ENCODE assay signal across 1 cellular context in the genomic region with DNA sequence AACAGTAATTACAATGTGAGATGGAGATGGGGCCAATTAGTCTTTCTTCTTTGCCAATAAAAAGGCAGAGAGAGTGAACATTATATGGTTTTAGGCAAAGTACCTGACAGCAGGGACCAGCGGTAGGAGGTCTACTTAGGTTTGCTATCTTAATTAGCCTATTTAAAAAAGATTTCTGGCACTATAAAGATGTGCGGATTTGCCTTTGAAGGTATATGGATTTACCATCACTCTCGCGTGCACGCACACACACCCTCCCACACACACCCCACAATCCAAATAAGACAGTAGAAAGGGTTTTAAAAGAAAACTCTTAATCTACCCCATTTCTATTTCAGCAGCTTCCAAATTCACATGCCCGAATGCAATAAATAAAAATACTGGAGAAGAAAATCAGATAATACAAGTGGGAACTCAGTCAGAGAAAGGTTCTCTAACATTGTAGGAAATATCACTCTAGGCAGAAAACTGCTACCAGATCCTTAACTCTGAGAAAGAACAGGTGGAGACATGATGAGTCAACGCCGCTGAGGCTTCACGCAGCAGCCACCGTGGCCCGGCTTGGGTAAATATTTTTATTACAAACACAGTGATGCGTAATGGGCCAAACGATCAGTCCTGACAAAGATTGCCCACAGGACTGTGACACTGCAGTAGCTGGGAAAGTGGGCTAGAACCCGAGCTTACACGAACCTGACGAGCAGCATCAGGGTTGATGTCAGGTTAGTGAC.
TF ChIP-seq lines count a peak whose summit lies in the region.

No MANE protein-coding gene starts in this region.

TF ChIP-seq in HepG2, 621 proteins besides CTCF, POLR2A, EP300 and RAD21 (continued from another document and continues in another):
- TF ChIP-seq, protein P1, sequence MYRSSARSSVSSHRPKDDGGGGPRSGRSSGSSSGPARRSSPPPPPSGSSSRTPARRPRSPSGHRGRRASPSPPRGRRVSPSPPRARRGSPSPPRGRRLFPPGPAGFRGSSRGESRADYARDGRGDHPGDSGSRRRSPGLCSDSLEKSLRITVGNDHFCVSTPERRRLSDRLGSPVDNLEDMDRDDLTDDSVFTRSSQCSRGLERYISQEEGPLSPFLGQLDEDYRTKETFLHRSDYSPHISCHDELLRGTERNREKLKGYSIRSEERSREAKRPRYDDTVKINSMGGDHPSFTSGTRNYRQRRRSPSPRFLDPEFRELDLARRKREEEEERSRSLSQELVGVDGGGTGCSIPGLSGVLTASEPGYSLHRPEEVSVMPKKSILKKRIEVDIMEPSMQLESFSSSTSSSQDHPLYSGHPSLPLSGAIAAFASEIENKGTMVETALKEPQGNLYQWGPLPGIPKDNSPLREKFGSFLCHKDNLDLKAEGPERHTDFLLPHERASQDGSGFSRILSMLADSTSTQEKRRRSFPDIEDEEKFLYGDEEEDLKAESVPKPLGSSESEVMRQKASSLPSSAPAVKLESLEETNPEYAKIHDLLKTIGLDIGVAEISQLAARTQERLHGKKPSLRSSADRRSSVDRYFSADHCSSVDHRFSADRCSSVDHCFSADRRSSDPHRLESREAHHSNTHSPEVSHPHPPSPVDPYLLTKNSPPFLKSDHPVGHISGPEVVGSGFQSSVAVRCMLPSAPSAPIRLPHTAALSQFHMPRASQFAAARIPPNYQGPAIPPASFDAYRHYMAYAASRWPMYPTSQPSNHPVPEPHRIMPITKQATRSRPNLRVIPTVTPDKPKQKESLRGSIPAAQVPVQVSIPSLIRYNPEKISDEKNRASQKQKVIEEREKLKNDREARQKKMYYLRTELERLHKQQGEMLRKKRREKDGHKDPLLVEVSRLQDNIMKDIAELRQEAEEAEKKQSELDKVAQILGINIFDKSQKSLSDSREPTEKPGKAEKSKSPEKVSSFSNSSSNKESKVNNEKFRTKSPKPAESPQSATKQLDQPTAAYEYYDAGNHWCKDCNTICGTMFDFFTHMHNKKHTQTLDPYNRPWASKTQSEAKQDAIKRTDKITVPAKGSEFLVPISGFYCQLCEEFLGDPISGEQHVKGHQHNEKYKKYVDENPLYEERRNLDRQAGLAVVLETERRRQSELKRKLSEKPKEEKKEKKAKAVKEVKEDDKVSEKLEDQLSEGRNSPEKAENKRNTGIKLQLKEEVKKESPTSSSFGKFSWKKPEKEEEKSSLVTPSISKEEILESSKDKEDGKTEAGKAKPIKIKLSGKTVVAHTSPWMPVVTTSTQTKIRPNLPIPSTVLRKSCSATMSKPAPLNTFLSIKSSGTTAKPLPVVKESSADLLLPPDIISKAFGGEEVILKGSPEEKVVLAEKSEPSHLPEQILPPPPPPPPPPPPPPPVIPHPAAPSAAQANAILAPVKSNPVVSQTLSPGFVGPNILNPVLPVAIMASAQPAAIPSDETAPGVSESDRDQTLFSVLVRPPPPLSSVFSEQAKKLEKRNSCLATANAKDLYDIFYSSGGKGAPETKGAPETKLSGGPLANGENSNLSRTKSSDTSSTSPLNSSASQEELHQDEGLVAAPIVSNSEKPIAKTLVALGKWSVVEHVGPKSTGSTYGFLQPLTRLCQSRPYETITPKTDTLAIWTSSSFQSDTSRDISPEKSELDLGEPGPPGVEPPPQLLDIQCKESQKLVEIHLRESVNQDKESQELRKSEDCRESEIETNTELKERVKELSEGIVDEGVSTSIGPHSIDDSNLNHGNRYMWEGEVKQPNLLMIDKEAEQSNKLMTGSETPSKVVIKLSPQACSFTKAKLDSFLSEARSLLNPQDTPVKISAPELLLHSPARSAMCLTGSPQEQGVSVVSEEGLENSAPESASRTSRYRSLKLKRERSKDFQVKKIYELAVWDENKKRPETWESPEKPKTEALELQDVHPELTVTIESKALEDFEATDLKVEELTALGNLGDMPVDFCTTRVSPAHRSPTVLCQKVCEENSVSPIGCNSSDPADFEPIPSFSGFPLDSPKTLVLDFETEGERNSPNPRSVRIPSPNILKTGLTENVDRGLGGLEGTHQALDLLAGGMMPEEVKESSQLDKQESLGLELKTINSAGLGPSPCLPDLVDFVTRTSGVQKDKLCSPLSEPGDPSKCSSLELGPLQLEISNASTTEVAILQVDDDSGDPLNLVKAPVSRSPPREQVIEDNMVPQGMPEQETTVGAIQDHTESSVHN (CRISPR knock-in tag; IDR thresholded peaks at IDR 0.05) = no peak
- no peak for TF ChIP-seq ZNF660 (CRISPR knock-in tag; IDR thresholded peaks at IDR 0.05; ENCODE audit: borderline replicate concordance, low read depth)
- TF ChIP-seq ARHGAP35 (CRISPR knock-in tag; IDR thresholded peaks at IDR 0.05; ENCODE audit: borderline replicate concordance) = no peak
- peak; percentile 80 for TF ChIP-seq CREB1 (IDR thresholded peaks at IDR 0.05)
- peak; percentile 49; the same call in 1 of the 2 replicates for TF ChIP-seq CREB1 (CRISPR knock-in tag; IDR thresholded peaks at IDR 0.05)
- no peak for TF ChIP-seq ZNF337 (CRISPR knock-in tag; IDR thresholded peaks at IDR 0.05; ENCODE audit: borderline replicate concordance, low read depth)
- TF ChIP-seq ZNF598 (CRISPR knock-in tag; IDR thresholded peaks at IDR 0.05; ENCODE audit: borderline replicate concordance) = no peak
- TF ChIP-seq ZNF773 (CRISPR knock-in tag; IDR thresholded peaks at IDR 0.05; ENCODE audit: borderline replicate concordance) = no peak
- no peak for TF ChIP-seq SP140L (CRISPR knock-in tag; IDR thresholded peaks at IDR 0.05; ENCODE audit: borderline replicate concordance)
- TF ChIP-seq MIER2 (CRISPR knock-in tag; IDR thresholded peaks at IDR 0.05) = no peak
- TF ChIP-seq, protein P2, sequence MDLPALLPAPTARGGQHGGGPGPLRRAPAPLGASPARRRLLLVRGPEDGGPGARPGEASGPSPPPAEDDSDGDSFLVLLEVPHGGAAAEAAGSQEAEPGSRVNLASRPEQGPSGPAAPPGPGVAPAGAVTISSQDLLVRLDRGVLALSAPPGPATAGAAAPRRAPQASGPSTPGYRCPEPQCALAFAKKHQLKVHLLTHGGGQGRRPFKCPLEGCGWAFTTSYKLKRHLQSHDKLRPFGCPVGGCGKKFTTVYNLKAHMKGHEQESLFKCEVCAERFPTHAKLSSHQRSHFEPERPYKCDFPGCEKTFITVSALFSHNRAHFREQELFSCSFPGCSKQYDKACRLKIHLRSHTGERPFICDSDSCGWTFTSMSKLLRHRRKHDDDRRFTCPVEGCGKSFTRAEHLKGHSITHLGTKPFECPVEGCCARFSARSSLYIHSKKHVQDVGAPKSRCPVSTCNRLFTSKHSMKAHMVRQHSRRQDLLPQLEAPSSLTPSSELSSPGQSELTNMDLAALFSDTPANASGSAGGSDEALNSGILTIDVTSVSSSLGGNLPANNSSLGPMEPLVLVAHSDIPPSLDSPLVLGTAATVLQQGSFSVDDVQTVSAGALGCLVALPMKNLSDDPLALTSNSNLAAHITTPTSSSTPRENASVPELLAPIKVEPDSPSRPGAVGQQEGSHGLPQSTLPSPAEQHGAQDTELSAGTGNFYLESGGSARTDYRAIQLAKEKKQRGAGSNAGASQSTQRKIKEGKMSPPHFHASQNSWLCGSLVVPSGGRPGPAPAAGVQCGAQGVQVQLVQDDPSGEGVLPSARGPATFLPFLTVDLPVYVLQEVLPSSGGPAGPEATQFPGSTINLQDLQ (CRISPR knock-in tag; IDR thresholded peaks at IDR 0.05) = no peak
- TF ChIP-seq ZNF720 (CRISPR knock-in tag; IDR thresholded peaks at IDR 0.05) = no peak
- TF ChIP-seq PRPF4 (IDR thresholded peaks at IDR 0.05; ENCODE audit: low read depth, low read length, poor library complexity, severe bottlenecking) = no peak
- peak; percentile 75 for TF ChIP-seq RFX5 (IDR thresholded peaks at IDR 0.05; ENCODE audit: low read depth, low read length)
- no peak for TF ChIP-seq ZBTB3 (CRISPR knock-in tag; IDR thresholded peaks at IDR 0.05; ENCODE audit: borderline replicate concordance, low read depth)
- TF ChIP-seq, protein P3, sequence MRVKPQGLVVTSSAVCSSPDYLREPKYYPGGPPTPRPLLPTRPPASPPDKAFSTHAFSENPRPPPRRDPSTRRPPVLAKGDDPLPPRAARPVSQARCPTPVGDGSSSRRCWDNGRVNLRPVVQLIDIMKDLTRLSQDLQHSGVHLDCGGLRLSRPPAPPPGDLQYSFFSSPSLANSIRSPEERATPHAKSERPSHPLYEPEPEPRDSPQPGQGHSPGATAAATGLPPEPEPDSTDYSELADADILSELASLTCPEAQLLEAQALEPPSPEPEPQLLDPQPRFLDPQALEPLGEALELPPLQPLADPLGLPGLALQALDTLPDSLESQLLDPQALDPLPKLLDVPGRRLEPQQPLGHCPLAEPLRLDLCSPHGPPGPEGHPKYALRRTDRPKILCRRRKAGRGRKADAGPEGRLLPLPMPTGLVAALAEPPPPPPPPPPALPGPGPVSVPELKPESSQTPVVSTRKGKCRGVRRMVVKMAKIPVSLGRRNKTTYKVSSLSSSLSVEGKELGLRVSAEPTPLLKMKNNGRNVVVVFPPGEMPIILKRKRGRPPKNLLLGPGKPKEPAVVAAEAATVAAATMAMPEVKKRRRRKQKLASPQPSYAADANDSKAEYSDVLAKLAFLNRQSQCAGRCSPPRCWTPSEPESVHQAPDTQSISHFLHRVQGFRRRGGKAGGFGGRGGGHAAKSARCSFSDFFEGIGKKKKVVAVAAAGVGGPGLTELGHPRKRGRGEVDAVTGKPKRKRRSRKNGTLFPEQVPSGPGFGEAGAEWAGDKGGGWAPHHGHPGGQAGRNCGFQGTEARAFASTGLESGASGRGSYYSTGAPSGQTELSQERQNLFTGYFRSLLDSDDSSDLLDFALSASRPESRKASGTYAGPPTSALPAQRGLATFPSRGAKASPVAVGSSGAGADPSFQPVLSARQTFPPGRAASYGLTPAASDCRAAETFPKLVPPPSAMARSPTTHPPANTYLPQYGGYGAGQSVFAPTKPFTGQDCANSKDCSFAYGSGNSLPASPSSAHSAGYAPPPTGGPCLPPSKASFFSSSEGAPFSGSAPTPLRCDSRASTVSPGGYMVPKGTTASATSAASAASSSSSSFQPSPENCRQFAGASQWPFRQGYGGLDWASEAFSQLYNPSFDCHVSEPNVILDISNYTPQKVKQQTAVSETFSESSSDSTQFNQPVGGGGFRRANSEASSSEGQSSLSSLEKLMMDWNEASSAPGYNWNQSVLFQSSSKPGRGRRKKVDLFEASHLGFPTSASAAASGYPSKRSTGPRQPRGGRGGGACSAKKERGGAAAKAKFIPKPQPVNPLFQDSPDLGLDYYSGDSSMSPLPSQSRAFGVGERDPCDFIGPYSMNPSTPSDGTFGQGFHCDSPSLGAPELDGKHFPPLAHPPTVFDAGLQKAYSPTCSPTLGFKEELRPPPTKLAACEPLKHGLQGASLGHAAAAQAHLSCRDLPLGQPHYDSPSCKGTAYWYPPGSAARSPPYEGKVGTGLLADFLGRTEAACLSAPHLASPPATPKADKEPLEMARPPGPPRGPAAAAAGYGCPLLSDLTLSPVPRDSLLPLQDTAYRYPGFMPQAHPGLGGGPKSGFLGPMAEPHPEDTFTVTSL (CRISPR knock-in tag; IDR thresholded peaks at IDR 0.05; ENCODE audit: borderline replicate concordance) = peak; percentile 64; the same call in 1 of the 2 replicates
- TF ChIP-seq ZNF780A (CRISPR knock-in tag; IDR thresholded peaks at IDR 0.05) = no peak
- no peak for TF ChIP-seq FOSL1 (CRISPR knock-in tag; IDR thresholded peaks at IDR 0.05; ENCODE audit: borderline replicate concordance)
- TF ChIP-seq GABPA (IDR thresholded peaks at IDR 0.05; ENCODE audit: low read depth, low read length) = no peak
- TF ChIP-seq GABPA (CRISPR knock-in tag; IDR thresholded peaks at IDR 0.05; ENCODE audit: low read depth) = no peak
- no peak for TF ChIP-seq NFRKB (IDR thresholded peaks at IDR 0.05)
- TF ChIP-seq ZFP36 (IDR thresholded peaks at IDR 0.05; ENCODE audit: borderline replicate concordance, low read depth, low read length, partially characterized antibody) = no peak
- TF ChIP-seq, protein P4, sequence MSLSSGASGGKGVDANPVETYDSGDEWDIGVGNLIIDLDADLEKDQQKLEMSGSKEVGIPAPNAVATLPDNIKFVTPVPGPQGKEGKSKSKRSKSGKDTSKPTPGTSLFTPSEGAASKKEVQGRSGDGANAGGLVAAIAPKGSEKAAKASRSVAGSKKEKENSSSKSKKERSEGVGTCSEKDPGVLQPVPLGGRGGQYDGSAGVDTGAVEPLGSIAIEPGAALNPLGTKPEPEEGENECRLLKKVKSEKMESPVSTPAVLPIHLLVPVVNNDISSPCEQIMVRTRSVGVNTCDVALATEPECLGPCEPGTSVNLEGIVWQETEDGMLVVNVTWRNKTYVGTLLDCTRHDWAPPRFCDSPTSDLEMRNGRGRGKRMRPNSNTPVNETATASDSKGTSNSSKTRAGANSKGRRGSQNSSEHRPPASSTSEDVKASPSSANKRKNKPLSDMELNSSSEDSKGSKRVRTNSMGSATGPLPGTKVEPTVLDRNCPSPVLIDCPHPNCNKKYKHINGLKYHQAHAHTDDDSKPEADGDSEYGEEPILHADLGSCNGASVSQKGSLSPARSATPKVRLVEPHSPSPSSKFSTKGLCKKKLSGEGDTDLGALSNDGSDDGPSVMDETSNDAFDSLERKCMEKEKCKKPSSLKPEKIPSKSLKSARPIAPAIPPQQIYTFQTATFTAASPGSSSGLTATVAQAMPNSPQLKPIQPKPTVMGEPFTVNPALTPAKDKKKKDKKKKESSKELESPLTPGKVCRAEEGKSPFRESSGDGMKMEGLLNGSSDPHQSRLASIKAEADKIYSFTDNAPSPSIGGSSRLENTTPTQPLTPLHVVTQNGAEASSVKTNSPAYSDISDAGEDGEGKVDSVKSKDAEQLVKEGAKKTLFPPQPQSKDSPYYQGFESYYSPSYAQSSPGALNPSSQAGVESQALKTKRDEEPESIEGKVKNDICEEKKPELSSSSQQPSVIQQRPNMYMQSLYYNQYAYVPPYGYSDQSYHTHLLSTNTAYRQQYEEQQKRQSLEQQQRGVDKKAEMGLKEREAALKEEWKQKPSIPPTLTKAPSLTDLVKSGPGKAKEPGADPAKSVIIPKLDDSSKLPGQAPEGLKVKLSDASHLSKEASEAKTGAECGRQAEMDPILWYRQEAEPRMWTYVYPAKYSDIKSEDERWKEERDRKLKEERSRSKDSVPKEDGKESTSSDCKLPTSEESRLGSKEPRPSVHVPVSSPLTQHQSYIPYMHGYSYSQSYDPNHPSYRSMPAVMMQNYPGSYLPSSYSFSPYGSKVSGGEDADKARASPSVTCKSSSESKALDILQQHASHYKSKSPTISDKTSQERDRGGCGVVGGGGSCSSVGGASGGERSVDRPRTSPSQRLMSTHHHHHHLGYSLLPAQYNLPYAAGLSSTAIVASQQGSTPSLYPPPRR (CRISPR knock-in tag; IDR thresholded peaks at IDR 0.05; ENCODE audit: borderline replicate concordance) = 0 out of 2 replicates have a peak, but pooled peaks have one; percentile 11
- TF ChIP-seq ZBTB38 (CRISPR knock-in tag; IDR thresholded peaks at IDR 0.05) = no peak
- no peak for TF ChIP-seq NRL (CRISPR knock-in tag; IDR thresholded peaks at IDR 0.05; ENCODE audit: borderline replicate concordance)
- TF ChIP-seq RCOR2 (CRISPR knock-in tag; IDR thresholded peaks at IDR 0.05) = 0 out of 2 replicates have a peak, but pooled peaks have one; percentile 38
- TF ChIP-seq NFKB2 (CRISPR knock-in tag; IDR thresholded peaks at IDR 0.05; ENCODE audit: borderline replicate concordance) = no peak
- TF ChIP-seq TBL1XR1 (IDR thresholded peaks at IDR 0.05; ENCODE audit: borderline replicate concordance, low read length, partially characterized antibody) = no peak
- no peak for TF ChIP-seq GTF2F1 (IDR thresholded peaks at IDR 0.05; ENCODE audit: low read length)
- TF ChIP-seq ZNF552 (CRISPR knock-in tag; IDR thresholded peaks at IDR 0.05; ENCODE audit: borderline replicate concordance) = no peak
- TF ChIP-seq CSRNP2 (CRISPR knock-in tag; conservative IDR thresholded peaks at IDR 0.05; ENCODE audit: low read depth) = no peak
